2 cellular contexts compared by ENCODE assay signal in the genomic region with DNA sequence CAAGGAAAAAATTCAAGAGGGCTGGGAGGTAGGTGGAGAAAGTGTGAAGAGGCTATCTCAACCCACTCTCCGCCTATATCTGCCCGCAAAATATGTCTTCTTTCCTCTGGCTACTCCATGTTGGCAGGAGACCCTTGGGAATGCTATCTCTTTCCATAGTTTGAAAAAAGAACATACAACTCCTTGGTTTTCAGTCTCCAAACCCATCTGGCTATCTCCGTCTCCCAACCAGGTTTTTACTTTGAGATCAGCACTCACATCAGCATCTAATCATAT.
TF ChIP-seq lines count a peak whose summit lies in the region.

No MANE protein-coding gene starts in this region.

TF ChIP-seq in IMR-90, 13 proteins besides CTCF, POLR2A, EP300 and RAD21:
- TF ChIP-seq NFE2L2 (IDR thresholded peaks at IDR 0.05; ENCODE audit: low read depth, low read length) = no peak
- no peak for TF ChIP-seq BHLHE40 (IDR thresholded peaks at IDR 0.05; ENCODE audit: low read depth, low read length)
- TF ChIP-seq RFX5 (IDR thresholded peaks at IDR 0.05; ENCODE audit: low read depth, low read length) = no peak
- TF ChIP-seq MAFK (IDR thresholded peaks at IDR 0.05; ENCODE audit: low read depth, low read length) = no peak
- no peak for TF ChIP-seq RCOR1 (IDR thresholded peaks at IDR 0.05; ENCODE audit: insufficient replicate concordance, low read length)
TF ChIP-seq in IMR-90: peak in this region for 0.

TF ChIP-seq in H1, 55 proteins besides CTCF, POLR2A, EP300 and RAD21:
- TF ChIP-seq SIN3A (conservative IDR thresholded peaks at IDR 0.05 in 1 of 2, IDR thresholded peaks at IDR 0.05 in 1 of 2; ENCODE audit: low read depth in 1 of 2, low read length in 2 of 2) = no peak
- TF ChIP-seq E2F6 (IDR thresholded peaks at IDR 0.05) = no peak
- no peak for TF ChIP-seq TAF7 (optimal IDR thresholded peaks at IDR 0.05; ENCODE audit: borderline replicate concordance, low read depth, low read length)
- TF ChIP-seq ATF2 (IDR thresholded peaks at IDR 0.05; ENCODE audit: low read length) = no peak
- TF ChIP-seq BCL11A (IDR thresholded peaks at IDR 0.05; ENCODE audit: low read depth in 2 of 2, low read length in 2 of 2) = no peak
- TF ChIP-seq BRCA1 (IDR thresholded peaks at IDR 0.05; ENCODE audit: low read depth, low read length) = no peak
- no peak for TF ChIP-seq RXRA (IDR thresholded peaks at IDR 0.05; ENCODE audit: insufficient read depth, low read depth, low read length)
- no peak for TF ChIP-seq SP2 (IDR thresholded peaks at IDR 0.05; ENCODE audit: low read length)
- TF ChIP-seq TAF1 (IDR thresholded peaks at IDR 0.05; ENCODE audit: low read depth, low read length) = no peak
- no peak for TF ChIP-seq CEBPB (IDR thresholded peaks at IDR 0.05; ENCODE audit: low read depth, low read length)
- no peak for TF ChIP-seq GTF2F1 (IDR thresholded peaks at IDR 0.05; ENCODE audit: borderline replicate concordance, low read depth, low read length)
- TF ChIP-seq CBX8 (IDR thresholded peaks at IDR 0.05; ENCODE audit: borderline replicate concordance, low read depth, low read length) = no peak
